21 cellular contexts compared by ENCODE assay signal in genomic region chr17:46064460-46064859, GRCh38.
A peak's percentile ranks its signal among the peaks of the same experiment; 100 is the strongest.
DNase-seq lines count a peak whose midpoint lies in the region; ATAC-seq and TF ChIP-seq lines count a peak whose summit lies in the region.
"Had no signal": no experiment of that assay in that cellular context is flagged by ENCODE, and none has a peak within 500 bp of the region (broad histone marks: within the 10 kb centered on the region; RNA-seq: fewer than 3 reads in every experiment).

No MANE protein-coding gene starts in this region.

- CTCF ChIA-PET in activated CD8-positive, alpha-beta memory T cell treated with anti-CD3 and anti-CD28 coated beads, Interleukin-2, amount 10 ng/mL, durations not matched to agents 7 days and 5 days (lab: Charles Lee): no interaction called here

- no peaks in the 10 kb centered on the region for H3K27me3 ChIP-seq in endodermal cell (ENCODE audit: control insufficient read depth, insufficient read depth, low read length, poor library complexity, severe bottlenecking)
- no peaks in the 10 kb centered on the region for H3K27me3 ChIP-seq in trophoblast cell (ENCODE audit: insufficient read depth, low read length)
- H3K27me3 ChIP-seq: MG63, upper lobe of right lung had no signal

- H3K9ac ChIP-seq in endodermal cell (ENCODE audit: extremely low read depth, low read length, poor library complexity, severe bottlenecking) (no peak overlapping the region), trophoblast cell (ENCODE audit: low read length) (no peak overlapping the region)

- H3K27ac Mint-ChIP-seq in activated CD8-positive, alpha-beta memory T cell treated with anti-CD3 and anti-CD28 coated beads, Interleukin-2, amount 10 ng/mL, durations not matched to agents 7 days and 5 days: peak overlapping the region; percentile 4
- H3K27ac Mint-ChIP-seq in HFFc6 (peak overlapping the region; percentile 48), endodermal cell (peak overlapping the region; percentile 3)
- H3K27ac Mint-ChIP-seq: activated CD4-positive, alpha-beta memory T cell treated with anti-CD3 and anti-CD28 coated beads, Interleukin-2, amount 10 ng/mL, durations not matched to agents 7 days and 5 days; activated T-helper 1 cell treated with anti-CD3 and anti-CD28 coated beads, Interleukin-12 subunit alpha, Interleukin-12 subunit beta, Interleukin-2, Interleukin-4 antibody, amounts not matched to agents 30 ng/mL and 10 ng/mL and 1 ng/mL, durations not matched to agents 14 hours and 24 hours and 36 hours had no signal

- no peak overlapping the region for H2BK5ac ChIP-seq in trophoblast cell (ENCODE audit: low read depth, low read length, poor library complexity)

- peaks cover 5% of the 10 kb centered on the region for H3K4me1 Mint-ChIP-seq in activated CD8-positive, alpha-beta memory T cell treated with anti-CD3 and anti-CD28 coated beads, Interleukin-2, amount 10 ng/mL, durations not matched to agents 7 days and 5 days
- H3K4me1 Mint-ChIP-seq in HFFc6 (ENCODE audit: low read depth) (peaks cover 26% of the 10 kb centered on the region), endodermal cell (peaks cover 2% of the 10 kb centered on the region)
- H3K4me1 Mint-ChIP-seq: neural crest cell had no signal

- no peak overlapping the region for H3K4me3 Mint-ChIP-seq in activated CD8-positive, alpha-beta memory T cell treated with anti-CD3 and anti-CD28 coated beads, Interleukin-2, amount 10 ng/mL, durations not matched to agents 7 days and 5 days
- H3K4me3 Mint-ChIP-seq in HFFc6 (peak overlapping the region; percentile 1; the same call in 1 of the 2 replicates), endodermal cell (no peak overlapping the region)
- H3K4me3 Mint-ChIP-seq: activated CD4-positive, alpha-beta memory T cell treated with anti-CD3 and anti-CD28 coated beads, Interleukin-2, amount 10 ng/mL, durations not matched to agents 7 days and 5 days; activated T-helper 1 cell treated with anti-CD3 and anti-CD28 coated beads, Interleukin-12 subunit alpha, Interleukin-12 subunit beta, Interleukin-2, Interleukin-4 antibody, amounts not matched to agents 30 ng/mL and 10 ng/mL and 1 ng/mL, durations not matched to agents 14 hours and 24 hours and 36 hours; neural crest cell had no signal

- H2BK120ac ChIP-seq in trophoblast cell (ENCODE audit: insufficient read depth, low read length, poor library complexity): no peak overlapping the region

- H2BK12ac ChIP-seq in trophoblast cell (ENCODE audit: low read length): no peak overlapping the region

- no peaks in the 10 kb centered on the region for H3K27me3 Mint-ChIP-seq in activated CD8-positive, alpha-beta memory T cell treated with anti-CD3 and anti-CD28 coated beads, Interleukin-2, amount 10 ng/mL, durations not matched to agents 7 days and 5 days
- H3K27me3 Mint-ChIP-seq in HFFc6 (ENCODE audit: insufficient read depth): peaks cover 3% of the 10 kb centered on the region; the same call in 1 of the 2 replicates
- no peaks in the 10 kb centered on the region for H3K27me3 Mint-ChIP-seq in endodermal cell (ENCODE audit: insufficient read depth)
- H3K27me3 Mint-ChIP-seq: activated CD4-positive, alpha-beta memory T cell treated with anti-CD3 and anti-CD28 coated beads, Interleukin-2, amount 10 ng/mL, durations not matched to agents 7 days and 5 days had no signal

- no peak overlapping the region for H4K12ac ChIP-seq in trophoblast cell (ENCODE audit: low read depth, low read length)

- H3K9me3 ChIP-seq in endodermal cell (ENCODE audit: control insufficient read depth, low read length): no peaks in the 10 kb centered on the region
- no peaks in the 10 kb centered on the region for H3K9me3 ChIP-seq in trophoblast cell (ENCODE audit: insufficient read depth, low read depth, low read length)
- H3K9me3 ChIP-seq: MG63, upper lobe of right lung had no signal

- no peaks in the 10 kb centered on the region for H3K79me1 ChIP-seq in trophoblast cell (ENCODE audit: low read length)

- no peak overlapping the region for H2AK5ac ChIP-seq in trophoblast cell (ENCODE audit: low read length)

- H4K91ac ChIP-seq in trophoblast cell (ENCODE audit: low read depth, low read length): no peak overlapping the region

- H3K36me3 Mint-ChIP-seq in activated CD8-positive, alpha-beta memory T cell treated with anti-CD3 and anti-CD28 coated beads, Interleukin-2, amount 10 ng/mL, durations not matched to agents 7 days and 5 days: peaks cover 33% of the 10 kb centered on the region
- H3K36me3 Mint-ChIP-seq in HFFc6 (ENCODE audit: low read depth): peaks cover 26% of the 10 kb centered on the region
- H3K36me3 Mint-ChIP-seq in endodermal cell (ENCODE audit: low read depth): peaks cover 60% of the 10 kb centered on the region

- H3K9me3 Mint-ChIP-seq in activated CD8-positive, alpha-beta memory T cell treated with anti-CD3 and anti-CD28 coated beads, Interleukin-2, amount 10 ng/mL, durations not matched to agents 7 days and 5 days (ENCODE audit: low read depth): no peaks in the 10 kb centered on the region
- no peaks in the 10 kb centered on the region for H3K9me3 Mint-ChIP-seq in HFFc6
- H3K9me3 Mint-ChIP-seq in endodermal cell: no peaks in the 10 kb centered on the region
- H3K9me3 Mint-ChIP-seq: activated CD4-positive, alpha-beta memory T cell treated with anti-CD3 and anti-CD28 coated beads, Interleukin-2, amount 10 ng/mL, durations not matched to agents 7 days and 5 days; activated T-helper 1 cell treated with anti-CD3 and anti-CD28 coated beads, Interleukin-12 subunit alpha, Interleukin-12 subunit beta, Interleukin-2, Interleukin-4 antibody, amounts not matched to agents 30 ng/mL and 10 ng/mL and 1 ng/mL, durations not matched to agents 14 hours and 24 hours and 36 hours; neural crest cell had no signal

- no peak overlapping the region for H3K23ac ChIP-seq in trophoblast cell (ENCODE audit: low read length)

- no peak overlapping the region for H3K4ac ChIP-seq in trophoblast cell (ENCODE audit: low read depth, low read length)

- H3K4me2 ChIP-seq in trophoblast cell (ENCODE audit: low read length): no peak overlapping the region

- H3K4me3 ChIP-seq in endodermal cell (ENCODE audit: low read length) (no peak overlapping the region), trophoblast cell (ENCODE audit: low read depth, low read length) (no peak overlapping the region)
- H3K4me3 ChIP-seq: lung, MG63, upper lobe of right lung had no signal

- no peak for ATAC-seq in activated CD8-positive, alpha-beta memory T cell treated with anti-CD3 and anti-CD28 coated beads, Interleukin-2, amount 10 ng/mL, durations not matched to agents 7 days and 5 days
- ATAC-seq: Panc1, upper lobe of right lung had no signal

- H3K4me1 ChIP-seq in endodermal cell (ENCODE audit: control insufficient read depth, insufficient read depth, low read length): no peaks in the 10 kb centered on the region
- peaks cover 0 to 3% of the 10 kb centered on the region in 2 experiments for H3K4me1 ChIP-seq in trophoblast cell (ENCODE audit: control insufficient read depth in 1 of 2, insufficient read depth in 2 of 2, low read length in 2 of 2)
- H3K4me1 ChIP-seq: upper lobe of right lung had no signal

- H3K36me3 ChIP-seq in endodermal cell (ENCODE audit: control insufficient read depth, insufficient read depth, low read length): peaks cover 78% of the 10 kb centered on the region
- peaks cover 13% of the 10 kb centered on the region in 2 experiments for H3K36me3 ChIP-seq in trophoblast cell (ENCODE audit: control insufficient read depth in 1 of 2, insufficient read depth in 2 of 2, low read length in 2 of 2)

- H3K27ac ChIP-seq in endodermal cell (ENCODE audit: low read depth, low read length) (no peak overlapping the region), trophoblast cell (ENCODE audit: low read depth, low read length) (peak overlapping the region; percentile 12)
- H3K27ac ChIP-seq: C4-2B, upper lobe of right lung had no signal

- peaks cover 2% of the 10 kb centered on the region for H3K79me2 ChIP-seq in trophoblast cell (ENCODE audit: control insufficient read depth, insufficient read depth, low read length, poor library complexity)

- no peak overlapping the region for H4K8ac ChIP-seq in trophoblast cell (ENCODE audit: low read depth, low read length)

- no peak overlapping the region for H3K14ac ChIP-seq in trophoblast cell (ENCODE audit: low read length)

- WGBS in endodermal cell (ENCODE audit: insufficient coverage in 1 of 2, insufficient read length in 1 of 2), 2 experiments: 89 to 100% methylated on average over 1 of the region's 1 CpG
- WGBS in trophoblast cell (ENCODE audit: extremely low coverage, insufficient coverage, insufficient read length): no CpG with 5 or more reads among the region's 1 CpG

- no peak overlapping the region for H2AFZ ChIP-seq in trophoblast cell (ENCODE audit: insufficient read depth, low read length, poor library complexity)

- no peak for DNase-seq in activated CD8-positive, alpha-beta memory T cell treated with anti-CD3 and anti-CD28 coated beads, Interleukin-2, amount 10 ng/mL, durations not matched to agents 7 days and 5 days
- no peak for DNase-seq in activated CD8-positive, alpha-beta memory T cell treated with anti-CD3 and anti-CD28 coated beads, Interleukin-2, amount 50 U/mL, for 4 hours
- DNase-seq in HFFc6 (no peak), endodermal cell (no peak), trophoblast cell (no peak), NOMO-1 treated with dmso at 0.1 percent for 144 hours (lab: John Stamatoyannopoulos, UW; ENCODE audit: unreplicated experiment) (no peak), NCI-H2171 (lab: John Stamatoyannopoulos, UW) (no peak), NCI-H1417 (lab: John Stamatoyannopoulos, UW) (no peak)
- DNase-seq: activated CD4-positive, alpha-beta memory T cell treated with anti-CD3 and anti-CD28 coated beads, Interleukin-2, amount 10 ng/mL, durations not matched to agents 7 days and 5 days; cerebellar nuclear complex; DMS79 treated with DMSO at 0.1 percent for 48 hours; effector memory CD4-positive, alpha-beta T cell; islet precursor cell; MG63; stimulated activated naive CD4-positive, alpha-beta T cell; upper lobe of right lung had no signal

- no peak overlapping the region for H3K18ac ChIP-seq in trophoblast cell (ENCODE audit: low read length)

- no peak for TF ChIP-seq CTCF in HFFc6 (IDR thresholded peaks at IDR 0.05)
- no peak for TF ChIP-seq CTCF in endodermal cell (conservative IDR thresholded peaks at IDR 0.05)
